In genomic region chr15:33908396-33908795, GRCh38 we compare ENCODE assay signal across 1 cellular context.
TF ChIP-seq lines count a peak whose summit lies in the region.

No MANE protein-coding gene starts in this region.

TF ChIP-seq in IMR-90, 13 proteins besides CTCF, POLR2A, EP300 and RAD21:
- TF ChIP-seq BHLHE40 (IDR thresholded peaks at IDR 0.05; ENCODE audit: low read depth, low read length) (no peak), ELK1 (IDR thresholded peaks at IDR 0.05; ENCODE audit: borderline replicate concordance, low read depth, low read length) (no peak), MAFK (IDR thresholded peaks at IDR 0.05; ENCODE audit: low read depth, low read length) (no peak), CHD1 (IDR thresholded peaks at IDR 0.05; ENCODE audit: low read depth, low read length) (no peak), USF2 (IDR thresholded peaks at IDR 0.05; ENCODE audit: low read depth, low read length) (no peak), FOS (IDR thresholded peaks at IDR 0.05; ENCODE audit: low read depth, low read length) (no peak; the same call in 1 of the 2 replicates)
